Comparison of ENCODE assay signal across 8 cellular contexts in genomic region chr10:46284286-46285229, GRCh38. TPM values are rescaled to one million over a fixed set of nuclear protein-coding genes. Genes with fewer than 3 reads are reported as not detected.
A peak's percentile ranks its signal among the peaks of the same experiment; 100 is the strongest.
DNase-seq lines count a peak whose midpoint lies in the region; ATAC-seq, FAIRE-seq and TF ChIP-seq lines count a peak whose summit lies in the region.

No MANE protein-coding gene starts in this region.

- TF ChIP-seq POLR2A in A549 (IDR thresholded peaks at IDR 0.05; ENCODE audit: low read length) = peak; percentile 64
- no peak for TF ChIP-seq POLR2A in HepG2 (IDR thresholded peaks at IDR 0.05; ENCODE audit: insufficient read depth in 1 of 2, low read depth in 2 of 2, low read length in 2 of 2)

- no peaks in the 10 kb centered on the region for H3K79me2 ChIP-seq in HepG2 (ENCODE audit: insufficient read depth, low read length)

- no peaks in the 10 kb centered on the region for H3K9me3 ChIP-seq in A549
- H3K9me3 ChIP-seq in HepG2 (ENCODE audit: low read length) = no peaks in the 10 kb centered on the region

- 5% methylated on average over 26 of the region's 82 CpGs for WGBS in A549 (ENCODE audit: missing lambda C conversion rate)
- 5% methylated on average over 14 of the region's 82 CpGs for WGBS in HepG2 (ENCODE audit: low lambda C conversion rate)

- TF ChIP-seq RAD21 in A549 (conservative IDR thresholded peaks at IDR 0.05 in 1 of 2, IDR thresholded peaks at IDR 0.05 in 1 of 2) (no peak; a peak in 1 of 5 replicates), HepG2 (CRISPR knock-in tag; IDR thresholded peaks at IDR 0.05) (0 out of 2 replicates have a peak, but pooled peaks have one; percentile 11)

- H3K27ac ChIP-seq in A549 (peak overlapping the region; percentile 92 to 97), HepG2 (ENCODE audit: extremely low read length, insufficient read depth, low read length) (no peak overlapping the region)

- H4K20me1 ChIP-seq in HepG2 (ENCODE audit: insufficient read depth, low read length) = no peaks in the 10 kb centered on the region

- H3K9ac ChIP-seq in HepG2 (ENCODE audit: insufficient read depth, low read depth, low read length) = peak overlapping the region; percentile 11; the same call in 1 of the 2 replicates

- FAIRE-seq in A549 (lab: Jason Lieb, UNC) (no peak), HepG2 (lab: Jason Lieb, UNC) (no peak)

- no TSS peak for BruUV-seq in HepG2 (replicated peaks; lab: Mats Ljungman, UMichigan)

- TF ChIP-seq CTCF in A549 (IDR thresholded peaks at IDR 0.05) (no peak), HepG2 (CRISPR knock-in tag; IDR thresholded peaks at IDR 0.05) (no peak)

- ATAC-seq in A549 = peak; percentile 79 to 89
- ATAC-seq in GM18858 (IDR thresholded peaks at IDR 0.05; ENCODE audit: unreplicated experiment) = peak; percentile 83
- peak; percentile 97 for ATAC-seq in HG03066 (IDR thresholded peaks at IDR 0.05; ENCODE audit: low read depth, unreplicated experiment)
- peak; percentile 91 for ATAC-seq in HepG2

- H3K4me3 ChIP-seq in A549 (peak overlapping the region; percentile 65), HepG2 (replicated peaks in 1 of 3; ENCODE audit: insufficient read depth in 1 of 3, low read depth in 2 of 3, low read length in 3 of 3) (peak overlapping the region; percentile 44 to 71 (median 53))

- H3K4me2 ChIP-seq in A549 (peak overlapping the region; percentile 80), HepG2 (ENCODE audit: low read depth, low read length) (peak overlapping the region; percentile 77)

- H3K4me1 ChIP-seq in A549 (peaks cover 19% of the 10 kb centered on the region), HepG2 (ENCODE audit: insufficient read depth, low read length) (no peaks in the 10 kb centered on the region)

- no peaks in the 10 kb centered on the region for H3K36me3 ChIP-seq in HepG2 (replicated peaks in 1 of 2; ENCODE audit: control insufficient read depth in 1 of 2, insufficient read depth in 2 of 2, low read length in 2 of 2)

- intact Hi-C loops in HepG2 (cut with micrococcal nuclease; ENCODE audit: unreplicated experiment) = no loop called here

- DNase-seq in A549 (ENCODE audit: low read depth in 1 of 2, low spot score in 1 of 2) (peak; percentile 85 to 89), NCI-H2227 (lab: John Stamatoyannopoulos, UW; ENCODE audit: unreplicated experiment) (peak; percentile 85), dedifferentiated amniotic fluid mesenchymal stem cell (ENCODE audit: extremely low spot score) (peak; percentile 39), HepG2 (ENCODE audit: low spot score) (peak; percentile 31)
- peak; percentile 68 to 69 for DNase-seq in activated CD4-positive, alpha-beta T cell treated with anti-CD3 and anti-CD28 coated beads for 4 hours
- DNase-seq in stimulated activated CD4-positive, alpha-beta T cell treated with anti-CD3 and anti-CD28 coated beads, Interleukin-4, amount 100 ng/mL, for 1 hour = peak; percentile 75

- no peak overlapping the region for H2AFZ ChIP-seq in HepG2 (ENCODE audit: low read length)

- CTCF ChIA-PET in A549 (lab: Yijun Ruan, JAX) = interaction anchor here (1.9 to 2.5 kb wide), 2 partner anchors 55 to 1095 kb away, joined by 5 to 8 read pairs; no protein-coding TSS in a partner anchor
- CTCF ChIA-PET in HepG2 (lab: Yijun Ruan, JAX; ENCODE audit: low intra/inter-chr PET ratio, low total read pairs) = no interaction called here

- POLR2A ChIA-PET in A549 (lab: Yijun Ruan, JAX) (no interaction called here), HepG2 (lab: Yijun Ruan, JAX) (no interaction called here)

- H3K27me3 ChIP-seq in HepG2 (ENCODE audit: control insufficient read depth in 1 of 2, insufficient read depth in 2 of 2, low read length in 2 of 2) = peaks cover 4 to 71% of the 10 kb centered on the region in 2 experiments; a peak in 4 of 5 replicates

- in situ Hi-C loops in HepG2 (cut with HindIII; ENCODE audit: extremely low pct_ligation_motif_present, low pct_unique_long_range_greater_than_20kb) = loop anchor here (5.0 to 10.0 kb wide), 2 partner anchors 180 to 1098 kb away; partner anchors contain the start of gene ZNF488

- no peak for TF ChIP-seq EP300 in A549 (IDR thresholded peaks at IDR 0.05)
- TF ChIP-seq EP300 in HepG2 (IDR thresholded peaks at IDR 0.05; ENCODE audit: low read depth in 2 of 2, low read length in 2 of 2) = no peak
- no peak for TF ChIP-seq EP300 in HepG2 (CRISPR knock-in tag; IDR thresholded peaks at IDR 0.05; ENCODE audit: borderline replicate concordance)

TF ChIP-seq in A549, 52 proteins besides CTCF, POLR2A, EP300 and RAD21 (continues in another document):
- TF ChIP-seq TP53 (CRISPR knock-in tag; IDR thresholded peaks at IDR 0.05) (0 out of 2 replicates have a peak, but pooled peaks have one; percentile 27), FOSL2 (IDR thresholded peaks at IDR 0.05) (no peak), FOSL2 (CRISPR knock-in tag; IDR thresholded peaks at IDR 0.05) (no peak), GATA3 (IDR thresholded peaks at IDR 0.05; ENCODE audit: borderline replicate concordance) (0 out of 2 replicates have a peak, but pooled peaks have one; percentile 14), HMGXB4 (CRISPR knock-in tag; IDR thresholded peaks at IDR 0.05; ENCODE audit: borderline replicate concordance) (no peak)

TF ChIP-seq in HepG2, 621 proteins besides CTCF, POLR2A, EP300 and RAD21 (continues in another document):
- no peak for TF ChIP-seq HNF4A (CRISPR knock-in tag; IDR thresholded peaks at IDR 0.05)
- TF ChIP-seq ZNF547 (CRISPR knock-in tag; IDR thresholded peaks at IDR 0.05) = no peak
- no peak for TF ChIP-seq ZNF790 (CRISPR knock-in tag; IDR thresholded peaks at IDR 0.05; ENCODE audit: borderline replicate concordance)
- no peak for TF ChIP-seq ZNF550 (CRISPR knock-in tag; IDR thresholded peaks at IDR 0.05; ENCODE audit: borderline replicate concordance)
- TF ChIP-seq ZNF326 (CRISPR knock-in tag; IDR thresholded peaks at IDR 0.05; ENCODE audit: borderline replicate concordance) = no peak
- no peak; the same call in 1 of the 2 replicates for TF ChIP-seq NRL (CRISPR knock-in tag; IDR thresholded peaks at IDR 0.05; ENCODE audit: borderline replicate concordance)
- no peak for TF ChIP-seq MIXL1 (CRISPR knock-in tag; IDR thresholded peaks at IDR 0.05)
- no peak for TF ChIP-seq PTBP1 (IDR thresholded peaks at IDR 0.05; ENCODE audit: low read depth, low read length, poor library complexity, severe bottlenecking)
- peak; percentile 13; the same call in 1 of the 2 replicates for TF ChIP-seq NFYB (CRISPR knock-in tag; IDR thresholded peaks at IDR 0.05)
- no peak for TF ChIP-seq ELF1 (CRISPR knock-in tag; IDR thresholded peaks at IDR 0.05)
- no peak for TF ChIP-seq KLF6 (CRISPR knock-in tag; IDR thresholded peaks at IDR 0.05)
- peak; percentile 28; the same call in 1 of the 2 replicates for TF ChIP-seq KDM2A (CRISPR knock-in tag; IDR thresholded peaks at IDR 0.05; ENCODE audit: borderline replicate concordance, low read depth)
- TF ChIP-seq HMGXB4 (CRISPR knock-in tag; IDR thresholded peaks at IDR 0.05; ENCODE audit: borderline replicate concordance in 1 of 2, low read depth in 1 of 2) = no peak
- TF ChIP-seq NKX3-1 (CRISPR knock-in tag; IDR thresholded peaks at IDR 0.05) = no peak
- TF ChIP-seq TSC22D2 (CRISPR knock-in tag; IDR thresholded peaks at IDR 0.05; ENCODE audit: borderline replicate concordance) = no peak

RNA-seq across cellular contexts. Expression of gene ANTXRL, which starts 2.2 kb away (rescaled TPM):
- polyA plus RNA-seq in A549 (2011; rRNA removed) (0.09 and 0.26 TPM in 2 replicates), A549 (2017; fragmentation: RNase III; extraction: RNeasy Plus Mini Kit Qiagen cat#74134 plus additional on column Dnase treatment) (0.13 to 0.30 TPM (median 0.25 TPM) in 3 replicates), HepG2 (2011; rRNA removed) (not detected in 2 replicates)
- 0.19 and 0.20 TPM in 2 replicates for polyA plus RNA-seq in A549 (2012; cell fraction: cytosol; rRNA removed)
- polyA plus RNA-seq in A549 (2012; cell fraction: nucleus; rRNA removed) = 0.47 and 0.58 TPM in 2 replicates
- polyA minus RNA-seq in A549 (2011; rRNA and poly(A)+ RNA removed) = 0.08 and 0.19 TPM in 2 replicates
- total RNA-seq in HepG2 (2016; rRNA removed; fragmentation: Illumina TruSeq; extraction: Trizol) = not detected in 2 replicates
- total RNA-seq in HepG2 (2016; cell fraction: cytosol; rRNA removed; fragmentation: Illumina TruSeq; extraction: Trizol; ENCODE audit: low read depth) = not detected in 2 replicates
- not detected in 2 replicates for total RNA-seq in HepG2 (2016; cell fraction: insoluble cytoplasmic fraction; rRNA removed; fragmentation: Illumina TruSeq; extraction: Trizol)
- not detected in 2 replicates for total RNA-seq in HepG2 (2016; cell fraction: membrane; rRNA removed; fragmentation: Illumina TruSeq; extraction: Trizol)
- total RNA-seq in HepG2 (2016; cell fraction: nucleus; rRNA removed; fragmentation: Illumina TruSeq; extraction: Trizol) = not detected in 2 replicates
- not detected in 2 replicates for polyA plus RNA-seq in HepG2 (2011; cell fraction: cytosol; rRNA removed)
- not detected in 2 replicates for polyA plus RNA-seq in HepG2 (2011; cell fraction: nucleus; rRNA removed)
- not detected in 2 replicates for polyA plus RNA-seq in HepG2 (2012)
- not detected in 2 replicates for polyA plus RNA-seq in HepG2 (2016; cell fraction: cytosol; fragmentation: Illumina TruSeq; extraction: Trizol; ENCODE audit: low read depth)
- polyA plus RNA-seq in HepG2 (2016; cell fraction: insoluble cytoplasmic fraction; fragmentation: Illumina TruSeq; extraction: Trizol; ENCODE audit: low read depth) = not detected in 2 replicates
- not detected in 2 replicates for polyA plus RNA-seq in HepG2 (2016; cell fraction: membrane; fragmentation: Illumina TruSeq; extraction: Trizol; ENCODE audit: low read depth)
- not detected in 2 replicates for polyA plus RNA-seq in HepG2 (2016; cell fraction: nucleus; fragmentation: Illumina TruSeq; extraction: Trizol; ENCODE audit: insufficient read depth, low read depth)
- not detected in 2 replicates for polyA minus RNA-seq in HepG2 (2011; rRNA and poly(A)+ RNA removed; ENCODE audit: low replicate concordance)
- not detected in 2 replicates for polyA minus RNA-seq in HepG2 (2011; cell fraction: cytosol; rRNA and poly(A)+ RNA removed)
- not detected in 2 replicates for polyA minus RNA-seq in HepG2 (2011; cell fraction: nucleus; rRNA and poly(A)+ RNA removed)

Comparison
In these comparisons a context has a peak if more than half of its experiments do, and no peak if none do; other contexts are left out.
1. DNase-seq: peak in every context shown above with its lines; median percentile 87 in A549; 85 in NCI-H2227; 75 in stimulated activated CD4-positive, alpha-beta T cell treated with anti-CD3 and anti-CD28 coated beads, Interleukin-4, amount 100 ng/mL, for 1 hour; 68 in activated CD4-positive, alpha-beta T cell treated with anti-CD3 and anti-CD28 coated beads for 4 hours; 39 in dedifferentiated amniotic fluid mesenchymal stem cell; 31 in HepG2.
2. Of the 38 proteins assayed by ChIP-seq in both HepG2 and A549: peak only in HepG2: RAD21 and RNF2; only in A549: BCL3, JUN, MAX, PHF8, POLR2A, SMC3 and 1 more; in both: none; in neither: 27; mixed calls (peak in some experiments, not most) for 2.